In the genomic region with DNA sequence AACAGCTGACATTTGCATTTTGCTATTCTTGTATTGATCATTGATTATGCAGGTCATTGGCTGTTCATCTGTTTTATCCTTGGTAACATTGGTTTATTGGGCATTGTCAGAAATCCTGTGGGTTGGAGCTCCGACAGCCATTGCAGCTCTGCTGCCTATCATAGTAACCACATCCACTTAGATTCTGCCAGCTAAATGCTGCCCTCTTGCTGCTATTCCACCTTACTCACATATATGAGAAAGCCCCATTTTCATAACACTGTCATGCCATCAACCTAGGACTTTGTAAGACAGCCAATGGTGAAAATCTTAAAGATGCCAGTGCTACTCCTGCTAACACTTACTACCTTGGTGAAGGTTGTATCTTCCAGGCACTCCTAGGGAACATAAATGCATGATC, we compare ENCODE assay signal across 13 cellular contexts.
DNase-seq lines count a peak whose midpoint lies in the region; ATAC-seq and TF ChIP-seq lines count a peak whose summit lies in the region.
"Had no signal": no experiment of that assay in that cellular context is flagged by ENCODE, and none has a peak within 500 bp of the region (broad histone marks: within the 10 kb centered on the region; RNA-seq: fewer than 3 reads in every experiment).

No MANE protein-coding gene starts in this region.

- CTCF ChIA-PET in activated naive CD4-positive, alpha-beta T cell treated with anti-CD3 and anti-CD28 coated beads for 36 hours (lab: Charles Lee) = interaction anchor here (0.7 to 3.3 kb wide), 14 partner anchors 10 to 201 kb away, joined by 3 to 12 read pairs (median 4); no protein-coding TSS in a partner anchor

- H3K4me1 Mint-ChIP-seq in activated naive CD4-positive, alpha-beta T cell treated with anti-CD3 and anti-CD28 coated beads for 36 hours (ENCODE audit: low read depth) = no peaks in the 10 kb centered on the region
- H3K4me1 Mint-ChIP-seq in endothelial cell (ENCODE audit: unreplicated experiment) = no peaks in the 10 kb centered on the region
- H3K4me1 Mint-ChIP-seq: central memory CD8-positive, alpha-beta T cell; naive thymus-derived CD8-positive, alpha-beta T cell had no signal

- WGBS in testis, 2 donors = 70 to 74% methylated on average over 1 of the region's 1 CpG

- no peaks in the 10 kb centered on the region for H3K36me3 Mint-ChIP-seq in activated naive CD4-positive, alpha-beta T cell treated with anti-CD3 and anti-CD28 coated beads for 36 hours (ENCODE audit: low read depth)
- H3K36me3 Mint-ChIP-seq in endothelial cell (ENCODE audit: low read depth, unreplicated experiment) = no peaks in the 10 kb centered on the region
- H3K36me3 Mint-ChIP-seq: naive thymus-derived CD8-positive, alpha-beta T cell had no signal

- TF ChIP-seq POLR2A in NB4 (IDR thresholded peaks at IDR 0.05; ENCODE audit: extremely low read depth, insufficient read length) = no peak
- no peak for TF ChIP-seq POLR2A in testis (IDR thresholded peaks at IDR 0.05)

- no peak overlapping the region for H3K27ac Mint-ChIP-seq in activated naive CD4-positive, alpha-beta T cell treated with anti-CD3 and anti-CD28 coated beads for 36 hours
- H3K27ac Mint-ChIP-seq in endothelial cell (ENCODE audit: unreplicated experiment) = no peak overlapping the region
- H3K27ac Mint-ChIP-seq: naive thymus-derived CD8-positive, alpha-beta T cell; stimulated activated naive CD8-positive, alpha-beta T cell treated with anti-CD3 and anti-CD28 coated beads, Interleukin-15, Interleukin-2, amounts not matched to agents 100 ng/mL and 50 ng/mL, for 24 hours had no signal

- no peaks in the 10 kb centered on the region for H3K27me3 ChIP-seq in testis
- H3K27me3 ChIP-seq: SJSA1 had no signal

- peaks cover 3% of the 10 kb centered on the region for H3K27me3 Mint-ChIP-seq in activated naive CD4-positive, alpha-beta T cell treated with anti-CD3 and anti-CD28 coated beads for 36 hours (ENCODE audit: low read depth)
- no peaks in the 10 kb centered on the region for H3K27me3 Mint-ChIP-seq in endothelial cell (ENCODE audit: unreplicated experiment)

- H3K36me3 ChIP-seq in testis (ENCODE audit: low read depth, missing control alignments) = no peaks in the 10 kb centered on the region
- H3K36me3 ChIP-seq: SJSA1 had no signal

- no peak for ATAC-seq in GM21423 (IDR thresholded peaks at IDR 0.05; ENCODE audit: unreplicated experiment)
- no peak for ATAC-seq in HG03521 (IDR thresholded peaks at IDR 0.05; ENCODE audit: unreplicated experiment)
- ATAC-seq: naive thymus-derived CD8-positive, alpha-beta T cell had no signal

- DNase-seq in activated naive CD4-positive, alpha-beta T cell treated with anti-CD3 and anti-CD28 coated beads for 36 hours = peak; percentile 43
- DNase-seq in activated naive CD4-positive, alpha-beta T cell treated with anti-CD3 and anti-CD28 coated beads, Interleukin-2, amount 50 U/mL, for 16 hours = no peak
- peak; percentile 15 for DNase-seq in NB4 (ENCODE audit: low read depth)
- DNase-seq in endothelial cell (ENCODE audit: low spot score) = peak; percentile 18
- DNase-seq in testis = peak; percentile 26
- no peak for DNase-seq in midbrain (lab: John Stamatoyannopoulos, UW)
- DNase-seq: GF-D8; naive thymus-derived CD8-positive, alpha-beta T cell had no signal

- H3K27ac ChIP-seq in testis = no peak overlapping the region
- H3K27ac ChIP-seq: SJSA1 had no signal

- no peaks in the 10 kb centered on the region for H3K9me3 ChIP-seq in testis
- H3K9me3 ChIP-seq: SJSA1 had no signal

- no peaks in the 10 kb centered on the region for H3K4me1 ChIP-seq in testis
- H3K4me1 ChIP-seq: SJSA1 had no signal

- no peaks in the 10 kb centered on the region for H3K9me3 Mint-ChIP-seq in activated naive CD4-positive, alpha-beta T cell treated with anti-CD3 and anti-CD28 coated beads for 36 hours
- H3K9me3 Mint-ChIP-seq in endothelial cell (ENCODE audit: unreplicated experiment) = no peaks in the 10 kb centered on the region
- H3K9me3 Mint-ChIP-seq: central memory CD8-positive, alpha-beta T cell; naive thymus-derived CD8-positive, alpha-beta T cell; stimulated activated naive CD8-positive, alpha-beta T cell treated with anti-CD3 and anti-CD28 coated beads, Interleukin-15, Interleukin-2, amounts not matched to agents 100 ng/mL and 50 ng/mL, for 24 hours had no signal

- H3K4me3 Mint-ChIP-seq in activated naive CD4-positive, alpha-beta T cell treated with anti-CD3 and anti-CD28 coated beads for 36 hours = no peak overlapping the region
- no peak overlapping the region for H3K4me3 Mint-ChIP-seq in endothelial cell (ENCODE audit: unreplicated experiment)
- H3K4me3 Mint-ChIP-seq: central memory CD8-positive, alpha-beta T cell; naive thymus-derived CD8-positive, alpha-beta T cell; stimulated activated naive CD8-positive, alpha-beta T cell treated with anti-CD3 and anti-CD28 coated beads, Interleukin-15, Interleukin-2, amounts not matched to agents 100 ng/mL and 50 ng/mL, for 24 hours had no signal

- H3K4me3 ChIP-seq in NB4 (ENCODE audit: low read depth, low read length) = no peak overlapping the region
- H3K4me3 ChIP-seq in testis = no peak overlapping the region
- H3K4me3 ChIP-seq: SJSA1 had no signal

- TF ChIP-seq CTCF in NB4 (IDR thresholded peaks at IDR 0.05; ENCODE audit: low read depth, low read length) = peak; percentile 32
- no peak for TF ChIP-seq CTCF in endothelial cell (IDR thresholded peaks at IDR 0.05; ENCODE audit: unreplicated experiment)
- no peak for TF ChIP-seq CTCF in testis (IDR thresholded peaks at IDR 0.05)

- intact Hi-C loops in activated naive CD4-positive, alpha-beta T cell treated with anti-CD3 and anti-CD28 coated beads for 36 hours (cut with micrococcal nuclease) = loop anchor here (1.0 kb wide), 1 partner anchor 33 kb away; no protein-coding TSS in a partner anchor
- intact Hi-C loops in testis (cut with DNase I; ENCODE audit: low total_unique reads) = no loop called here

Comparison
In these comparisons a context has a peak if more than half of its experiments do, and no peak if none do; other contexts are left out.
1. DNase-seq: peak in activated naive CD4-positive, alpha-beta T cell treated with anti-CD3 and anti-CD28 coated beads for 36 hours (single experiment), NB4 (single experiment), endothelial cell (single experiment) and testis (single experiment); none in activated naive CD4-positive, alpha-beta T cell treated with anti-CD3 and anti-CD28 coated beads, Interleukin-2, amount 50 U/mL, for 16 hours (single experiment) and midbrain (single experiment).